1 cellular context compared by ENCODE assay signal in genomic region chr6:90284236-90284744, GRCh38.
A peak's percentile ranks its signal among the peaks of the same experiment; 100 is the strongest.
TF ChIP-seq lines count a peak whose summit lies in the region.

No MANE protein-coding gene starts in this region.

TF ChIP-seq in HEK293, 187 proteins besides CTCF, POLR2A, EP300 and RAD21 (continued from another document):
- TF ChIP-seq, protein P1, sequence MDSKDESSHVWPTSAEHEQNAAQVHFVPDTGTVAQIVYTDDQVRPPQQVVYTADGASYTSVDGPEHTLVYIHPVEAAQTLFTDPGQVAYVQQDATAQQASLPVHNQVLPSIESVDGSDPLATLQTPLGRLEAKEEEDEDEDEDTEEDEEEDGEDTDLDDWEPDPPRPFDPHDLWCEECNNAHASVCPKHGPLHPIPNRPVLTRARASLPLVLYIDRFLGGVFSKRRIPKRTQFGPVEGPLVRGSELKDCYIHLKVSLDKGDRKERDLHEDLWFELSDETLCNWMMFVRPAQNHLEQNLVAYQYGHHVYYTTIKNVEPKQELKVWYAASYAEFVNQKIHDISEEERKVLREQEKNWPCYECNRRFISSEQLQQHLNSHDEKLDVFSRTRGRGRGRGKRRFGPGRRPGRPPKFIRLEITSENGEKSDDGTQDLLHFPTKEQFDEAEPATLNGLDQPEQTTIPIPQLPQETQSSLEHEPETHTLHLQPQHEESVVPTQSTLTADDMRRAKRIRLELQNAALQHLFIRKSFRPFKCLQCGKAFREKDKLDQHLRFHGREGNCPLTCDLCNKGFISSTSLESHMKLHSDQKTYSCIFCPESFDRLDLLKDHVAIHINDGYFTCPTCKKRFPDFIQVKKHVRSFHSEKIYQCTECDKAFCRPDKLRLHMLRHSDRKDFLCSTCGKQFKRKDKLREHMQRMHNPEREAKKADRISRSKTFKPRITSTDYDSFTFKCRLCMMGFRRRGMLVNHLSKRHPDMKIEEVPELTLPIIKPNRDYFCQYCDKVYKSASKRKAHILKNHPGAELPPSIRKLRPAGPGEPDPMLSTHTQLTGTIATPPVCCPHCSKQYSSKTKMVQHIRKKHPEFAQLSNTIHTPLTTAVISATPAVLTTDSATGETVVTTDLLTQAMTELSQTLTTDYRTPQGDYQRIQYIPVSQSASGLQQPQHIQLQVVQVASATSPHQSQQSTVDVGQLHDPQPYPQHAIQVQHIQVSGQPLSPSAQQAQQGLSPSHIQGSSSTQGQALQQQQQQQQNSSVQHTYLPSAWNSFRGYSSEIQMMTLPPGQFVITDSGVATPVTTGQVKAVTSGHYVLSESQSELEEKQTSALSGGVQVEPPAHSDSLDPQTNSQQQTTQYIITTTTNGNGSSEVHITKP (tag by site-specific recombination; IDR thresholded peaks at IDR 0.05): peak; percentile 7; the same call in 1 of the 2 replicates
- TF ChIP-seq, protein P2, sequence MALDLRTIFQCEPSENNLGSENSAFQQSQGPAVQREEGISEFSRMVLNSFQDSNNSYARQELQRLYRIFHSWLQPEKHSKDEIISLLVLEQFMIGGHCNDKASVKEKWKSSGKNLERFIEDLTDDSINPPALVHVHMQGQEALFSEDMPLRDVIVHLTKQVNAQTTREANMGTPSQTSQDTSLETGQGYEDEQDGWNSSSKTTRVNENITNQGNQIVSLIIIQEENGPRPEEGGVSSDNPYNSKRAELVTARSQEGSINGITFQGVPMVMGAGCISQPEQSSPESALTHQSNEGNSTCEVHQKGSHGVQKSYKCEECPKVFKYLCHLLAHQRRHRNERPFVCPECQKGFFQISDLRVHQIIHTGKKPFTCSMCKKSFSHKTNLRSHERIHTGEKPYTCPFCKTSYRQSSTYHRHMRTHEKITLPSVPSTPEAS (tag by site-specific recombination; IDR thresholded peaks at IDR 0.05): no peak
- TF ChIP-seq ZSCAN23 (tag by site-specific recombination; IDR thresholded peaks at IDR 0.05) (no peak), ZNF585B (tag by site-specific recombination; IDR thresholded peaks at IDR 0.05) (no peak), ZBTB17 (tag by site-specific recombination; IDR thresholded peaks at IDR 0.05) (0 out of 2 replicates have a peak, but pooled peaks have one; percentile 31), ZNF529 (tag by site-specific recombination; IDR thresholded peaks at IDR 0.05; ENCODE audit: insufficient replicate concordance) (no peak), KLF16 (tag by site-specific recombination; IDR thresholded peaks at IDR 0.05) (no peak), ZNF654 (tag by site-specific recombination; IDR thresholded peaks at IDR 0.05; ENCODE audit: low read depth) (no peak), ZBTB48 (tag by site-specific recombination; IDR thresholded peaks at IDR 0.05) (no peak), ZNF571 (tag by site-specific recombination; IDR thresholded peaks at IDR 0.05) (no peak), ZNF416 (tag by site-specific recombination; IDR thresholded peaks at IDR 0.05) (no peak), MEIS1 (CRISPR knock-in tag; IDR thresholded peaks at IDR 0.05; ENCODE audit: borderline replicate concordance) (no peak), ZNF354C (tag by site-specific recombination; IDR thresholded peaks at IDR 0.05; ENCODE audit: borderline replicate concordance, low read depth) (no peak), ZNF530 (tag by site-specific recombination; IDR thresholded peaks at IDR 0.05; ENCODE audit: low read depth) (no peak), ZNF776 (tag by site-specific recombination; IDR thresholded peaks at IDR 0.05; ENCODE audit: borderline replicate concordance) (no peak), ZBTB44 (tag by site-specific recombination; IDR thresholded peaks at IDR 0.05) (no peak), ZFHX2 (tag by site-specific recombination; conservative IDR thresholded peaks at IDR 0.05) (peak; percentile 59), ZNF157 (tag by site-specific recombination; IDR thresholded peaks at IDR 0.05) (no peak), ZNF398 (tag by site-specific recombination; IDR thresholded peaks at IDR 0.05) (no peak), ZNF701 (tag by site-specific recombination; IDR thresholded peaks at IDR 0.05) (no peak)
